Comparison of ENCODE assay signal across 14 cellular contexts in the genomic region with DNA sequence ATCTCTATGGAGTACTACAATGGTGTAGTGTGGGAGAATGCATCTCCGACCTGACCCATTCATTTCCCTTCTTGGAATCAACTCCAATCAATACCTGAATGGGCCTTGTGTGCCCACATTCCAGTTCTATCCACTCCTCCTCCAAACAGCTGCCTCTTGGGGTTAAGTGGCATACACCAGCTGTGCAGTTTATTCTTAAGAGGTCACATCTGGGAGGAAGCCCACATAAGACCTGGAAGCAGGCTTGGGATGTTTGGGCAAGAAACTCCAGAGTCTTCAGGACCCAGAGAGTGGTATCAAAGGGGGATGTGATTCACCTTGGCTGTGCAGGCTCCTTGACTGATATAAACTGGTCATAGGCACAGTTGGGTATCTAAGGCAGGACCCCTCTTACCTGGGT. TPM values are rescaled to one million over a fixed set of nuclear protein-coding genes. Genes with fewer than 3 reads are reported as not detected.
DNase-seq lines count a peak whose midpoint lies in the region; ATAC-seq and TF ChIP-seq lines count a peak whose summit lies in the region.
"Had no signal": no experiment of that assay in that cellular context is flagged by ENCODE, and none has a peak within 500 bp of the region (broad histone marks: within the 10 kb centered on the region; RNA-seq: fewer than 3 reads in every experiment).

No MANE protein-coding gene starts in this region.

- no peaks in the 10 kb centered on the region for H3K9me3 ChIP-seq in GM23248 (ENCODE audit: low read depth)
- no peaks in the 10 kb centered on the region for H3K9me3 ChIP-seq in hepatocyte (ENCODE audit: low read depth)
- no peaks in the 10 kb centered on the region for H3K9me3 ChIP-seq in aorta (ENCODE audit: control insufficient read depth, low read length)
- H3K9me3 ChIP-seq: SJCRH30 had no signal

- no peaks in the 10 kb centered on the region for H3K36me3 Mint-ChIP-seq in CD14-positive monocyte

- no peaks in the 10 kb centered on the region for H3K79me2 ChIP-seq in GM23248 (ENCODE audit: insufficient read depth)
- no peaks in the 10 kb centered on the region for H3K79me2 ChIP-seq in hepatocyte

- H2AFZ ChIP-seq in GM23248 (no peak overlapping the region), hepatocyte (no peak overlapping the region)
- H2AFZ ChIP-seq: GM23338 had no signal

- H3K9me3 Mint-ChIP-seq in CD14-positive monocyte, result peaks cover 0 to 4% (median 0%) of the 10 kb centered on the region in 7 donors
- H3K9me3 Mint-ChIP-seq: GM23338 had no signal

- in situ Hi-C loops in GM23248 (cut with MboI), result no loop called here

- no peak for ATAC-seq in aorta (ENCODE audit: low FRiP score)
- no peak for ATAC-seq in GM21526 (IDR thresholded peaks at IDR 0.05; ENCODE audit: low FRiP score, unreplicated experiment)
- ATAC-seq: GM23338 had no signal

- TF ChIP-seq CTCF in VCaP (conservative IDR thresholded peaks at IDR 0.05), result no peak
- TF ChIP-seq CTCF in hepatocyte (IDR thresholded peaks at IDR 0.05; ENCODE audit: poor library complexity), result no peak
- no peak for TF ChIP-seq CTCF in CD14-positive monocyte (IDR thresholded peaks at IDR 0.05)

- H3K9ac ChIP-seq in GM23248, result no peak overlapping the region
- H3K9ac ChIP-seq: BLaER1 treated with 17β-estradiol and CSF1 and Interleukin-3, amounts not matched to agents 10 nM and 100 nM had no signal

- intact Hi-C loops in aorta (cut with DNase I), result no loop called here
- intact Hi-C loops in CD14-positive monocyte (cut with micrococcal nuclease), result no loop called here

- H3F3A ChIP-seq in GM23248 (ENCODE audit: insufficient read depth), result peaks cover 35% of the 10 kb centered on the region

- H3K4me3 ChIP-seq in GM23248, result no peak overlapping the region
- no peak overlapping the region for H3K4me3 ChIP-seq in hepatocyte
- H3K4me3 ChIP-seq in aorta (ENCODE audit: low read length in 2 of 2), result no peak overlapping the region
- H3K4me3 ChIP-seq: BLaER1 treated with 17β-estradiol and CSF1 and Interleukin-3, amounts not matched to agents 10 nM and 100 nM; GM23338; SJCRH30 had no signal

- H3K27ac Mint-ChIP-seq in CD14-positive monocyte, result no peak overlapping the region
- H3K27ac Mint-ChIP-seq: GM23338 had no signal

- H3K4me1 Mint-ChIP-seq in CD14-positive monocyte, result no peaks in the 10 kb centered on the region
- H3K4me1 Mint-ChIP-seq: GM23338 had no signal

- peak overlapping the region; percentile 86; the same call in 1 of the 2 replicates for H3K27ac ChIP-seq in GM23248
- H3K27ac ChIP-seq in VCaP, result peak overlapping the region; percentile 51; the same call in 1 of the 2 replicates
- peak overlapping the region; percentile 91 for H3K27ac ChIP-seq in hepatocyte
- peak overlapping the region; percentile 62 to 92 for H3K27ac ChIP-seq in aorta (ENCODE audit: low read depth in 1 of 2, low read length in 2 of 2)
- H3K27ac ChIP-seq: BLaER1 treated with 17β-estradiol and CSF1 and Interleukin-3, amounts not matched to agents 10 nM and 100 nM; SJCRH30 had no signal

- 97 to 100% methylated on average over 1 of the region's 1 CpG for WGBS in GM23248 (ENCODE audit: low coverage in 1 of 2, low lambda C conversion rate in 2 of 2, missing lambda C conversion rate in 2 of 2), 2 experiments
- 96% methylated on average over 1 of the region's 1 CpG for WGBS in hepatocyte (ENCODE audit: low lambda C conversion rate, missing lambda C conversion rate)
- 93 to 100% methylated on average over 1 of the region's 1 CpG for WGBS in aorta, 2 donors

- H3K27me3 Mint-ChIP-seq in CD14-positive monocyte (ENCODE audit: low read depth in 3 of 3), result peaks cover 0 to 1% (median 0%) of the 10 kb centered on the region in 3 donors

- H3K36me3 ChIP-seq in GM23248 (ENCODE audit: low read depth), result no peaks in the 10 kb centered on the region
- H3K36me3 ChIP-seq in hepatocyte (replicated peaks; ENCODE audit: insufficient read depth, low read depth), result no peaks in the 10 kb centered on the region
- H3K36me3 ChIP-seq in aorta (ENCODE audit: control insufficient read depth in 1 of 2, insufficient read depth in 2 of 2, low read length in 1 of 2), result no peaks in the 10 kb centered on the region
- H3K36me3 ChIP-seq: BLaER1 treated with 17β-estradiol and CSF1 and Interleukin-3, amounts not matched to agents 10 nM and 100 nM; SJCRH30 had no signal

- H3K4me2 ChIP-seq in GM23248 (ENCODE audit: unreplicated experiment) (no peak overlapping the region), hepatocyte (no peak overlapping the region)
- H3K4me2 ChIP-seq: GM23338 had no signal

- H3K27me3 ChIP-seq in GM23248 (replicated peaks; ENCODE audit: insufficient read depth) (no peaks in the 10 kb centered on the region), hepatocyte (no peaks in the 10 kb centered on the region), aorta (ENCODE audit: control insufficient read depth in 1 of 2, insufficient read depth in 2 of 2, low read length in 1 of 2) (no peaks in the 10 kb centered on the region)
- H3K27me3 ChIP-seq: BLaER1 treated with 17β-estradiol and CSF1 and Interleukin-3, amounts not matched to agents 10 nM and 100 nM had no signal

- H3K4me3 Mint-ChIP-seq in CD14-positive monocyte, result no peak overlapping the region
- H3K4me3 Mint-ChIP-seq: GM23338 had no signal

- peaks cover 57% of the 10 kb centered on the region for H3K4me1 ChIP-seq in GM23248 (ENCODE audit: insufficient read depth)
- H3K4me1 ChIP-seq in hepatocyte (ENCODE audit: insufficient read depth), result peaks cover 27% of the 10 kb centered on the region
- H3K4me1 ChIP-seq in aorta (ENCODE audit: control insufficient read depth in 1 of 2, insufficient read depth in 2 of 2, low read length in 2 of 2), result peaks cover 2 to 14% of the 10 kb centered on the region in 2 donors

- no peak for DNase-seq in GM23248
- DNase-seq in hepatocyte (ENCODE audit: low spot score), result no peak
- DNase-seq in aorta, result no peak
- DNase-seq in CD14-positive monocyte (ENCODE audit: low spot score), result no peak
- no peak for DNase-seq in GDM1 (lab: John Stamatoyannopoulos, UW)
- DNase-seq: DMS153, NCI-H1436 treated with DMSO at 0.1 percent for 48 hours, NCI-H2081, RPMI8226, SJCRH30 had no signal

- H3K9me2 ChIP-seq in GM23248 (ENCODE audit: insufficient read depth), result no peaks in the 10 kb centered on the region
- no peaks in the 10 kb centered on the region for H3K9me2 ChIP-seq in hepatocyte (replicated peaks; ENCODE audit: insufficient read depth)

- no peaks in the 10 kb centered on the region for H4K20me1 ChIP-seq in GM23248 (ENCODE audit: insufficient read depth)
- no peaks in the 10 kb centered on the region for H4K20me1 ChIP-seq in hepatocyte (ENCODE audit: insufficient read depth, poor library complexity, severe bottlenecking)
- H4K20me1 ChIP-seq: BLaER1 treated with 17β-estradiol and CSF1 and Interleukin-3, amounts not matched to agents 10 nM and 100 nM had no signal

RNA-seq across cellular contexts. Expression of a gene that starts 46.0 kb away (rescaled TPM):
- 0.11 and 0.76 TPM in 2 replicates for total RNA-seq in GM23248 (2014; rRNA removed; shearing (Covaris generic))
- polyA plus RNA-seq in GM23248 (2016; fragmentation: Nextera tagmentation; extraction: Ambion mirVana) (0.24 and 0.34 TPM in 2 replicates), hepatocyte (0.17 TPM in 1 of 2 replicates, not detected in the other), aorta (not detected), CD14-positive monocyte (not detected)
- total RNA-seq in hepatocyte (0.16 and 0.83 TPM in 2 replicates), aorta (not detected)
- total RNA-seq: GM23338, SJCRH30 had no signal
- polyA plus RNA-seq: GM23338 had no signal
